Comparison of ENCODE assay signal across 8 cellular contexts in genomic region chr1:166875734-166876539, GRCh38. TPM values are rescaled to one million over a fixed set of nuclear protein-coding genes. Genes with fewer than 3 reads are reported as not detected.
A peak's percentile ranks its signal among the peaks of the same experiment; 100 is the strongest.
DNase-seq lines count a peak whose midpoint lies in the region; ATAC-seq and TF ChIP-seq lines count a peak whose summit lies in the region.

TSS of gene TADA1 (minus strand) at chr1:166876264. CDS start at chr1:166876233, 31 bp downstream.

- peaks cover 25% of the 10 kb centered on the region for H3K4me1 ChIP-seq in CD8-positive, alpha-beta memory T cell (ENCODE audit: insufficient read depth, low read length)
- peaks cover 29% of the 10 kb centered on the region for H3K4me1 ChIP-seq in lower lobe of right lung

- no peaks in the 10 kb centered on the region for H3K9me3 ChIP-seq in CD8-positive, alpha-beta memory T cell (ENCODE audit: low read length)
- H3K9me3 ChIP-seq in lower lobe of right lung, result no peaks in the 10 kb centered on the region

- TF ChIP-seq CTCF in lower lobe of right lung (IDR thresholded peaks at IDR 0.05), result peak; percentile 31

- peaks cover 0 to 3% (median 0%) of the 10 kb centered on the region in 5 donors for H3K9me3 Mint-ChIP-seq in CD8-positive, alpha-beta memory T cell

- H3K27ac Mint-ChIP-seq in CD8-positive, alpha-beta memory T cell, result peak within 1 kb of the TSS; percentile 78 to 99 (median 97)

- peak; percentile 96 to 97 (median 96) for DNase-seq in CD8-positive, alpha-beta memory T cell
- DNase-seq in HS-27A (ENCODE audit: low read depth) (peak; percentile 84), NK-92 (lab: John Stamatoyannopoulos, UW; ENCODE audit: unreplicated experiment) (peak; percentile 91), lower lobe of right lung (peak; percentile 99)
- DNase-seq in activated CD8-positive, alpha-beta memory T cell treated with anti-CD3 and anti-CD28 coated beads for 1 hour (ENCODE audit: extremely low read depth in 1 of 2, low read depth in 1 of 2), result peak; percentile 96 to 97
- peak; percentile 98 for DNase-seq in effector CD4-positive, alpha-beta T cell
- DNase-seq in stimulated activated CD4-positive, alpha-beta T cell treated with anti-CD3 and anti-CD28 coated beads, TNF-alpha, amount 100 ng/mL, for 24 hours (ENCODE audit: low read depth in 3 of 3), result peak; percentile 97 to 99 (median 98)

- peak within 1 kb of the TSS; percentile 81 for H3K27ac ChIP-seq in CD8-positive, alpha-beta memory T cell (ENCODE audit: low read depth, low read length)
- peak within 1 kb of the TSS; percentile 93 for H3K27ac ChIP-seq in lower lobe of right lung

- H3K4me1 Mint-ChIP-seq in CD8-positive, alpha-beta memory T cell, result peaks cover 43 to 58% (median 56%) of the 10 kb centered on the region in 3 donors

- H3K27me3 ChIP-seq in CD8-positive, alpha-beta memory T cell (ENCODE audit: insufficient read depth, low read length, poor library complexity, severe bottlenecking), result no peaks in the 10 kb centered on the region
- H3K27me3 ChIP-seq in lower lobe of right lung (ENCODE audit: low read depth), result no peaks in the 10 kb centered on the region

- peak within 1 kb of the TSS; percentile 79 for H3K4me3 ChIP-seq in CD8-positive, alpha-beta memory T cell (ENCODE audit: low read length)
- H3K4me3 ChIP-seq in lower lobe of right lung, result peak within 1 kb of the TSS; percentile 79

- ATAC-seq in GM19467 (IDR thresholded peaks at IDR 0.05; ENCODE audit: unreplicated experiment) (peak; percentile 88), lower lobe of right lung (peak; percentile 98)

- POLR2A ChIA-PET in CD8-positive, alpha-beta memory T cell (lab: Charles Lee), result interaction anchor here (1.0 to 2.0 kb wide), 3 partner anchors 34 to 344 kb away, joined by 3 to 23 read pairs (median 4); partner anchors contain the start of genes POGK and POU2F1

- peaks cover 0 to 15% (median 2%) of the 10 kb centered on the region in 3 donors for H3K36me3 Mint-ChIP-seq in CD8-positive, alpha-beta memory T cell

- CTCF ChIA-PET in CD8-positive, alpha-beta memory T cell (lab: Charles Lee), result interaction anchor here (1.0 to 3.3 kb wide), 6 partner anchors 12 to 386 kb away, joined by 3 to 16 read pairs (median 6); partner anchors contain the start of gene POGK

- no peaks in the 10 kb centered on the region for H3K36me3 ChIP-seq in CD8-positive, alpha-beta memory T cell (ENCODE audit: insufficient read depth, low read length)
- no peaks in the 10 kb centered on the region for H3K36me3 ChIP-seq in lower lobe of right lung

- peak within 1 kb of the TSS; percentile 91 to 99 (median 97) for H3K4me3 Mint-ChIP-seq in CD8-positive, alpha-beta memory T cell

- H3K27me3 Mint-ChIP-seq in CD8-positive, alpha-beta memory T cell, result peaks cover 0 to 5% of the 10 kb centered on the region in 2 donors

- intact Hi-C loops in lower lobe of right lung (cut with DNase I), result no loop called here

RNA-seq across cellular contexts. Expression of gene TADA1, which starts in this region (rescaled TPM):
- 10 to 100 TPM; 18.5 to 18.6 TPM for total RNA-seq in CD8-positive, alpha-beta memory T cell
- polyA plus RNA-seq in CD8-positive, alpha-beta memory T cell, result 13.2 TPM
- 9.6 TPM for total RNA-seq in lower lobe of right lung

Comparison
In these comparisons a context has a peak if more than half of its experiments do, and no peak if none do; other contexts are left out.
1. Peak in every context shown above with its lines: DNase-seq, ATAC-seq, H3K4me3 ChIP-seq and H3K27ac ChIP-seq.